ENCODE assay signal across 11 cellular contexts in genomic region chr10:62183857-62184805, GRCh38.
A peak's percentile ranks its signal among the peaks of the same experiment; 100 is the strongest.
DNase-seq lines count a peak whose midpoint lies in the region; ATAC-seq and TF ChIP-seq lines count a peak whose summit lies in the region.
"Had no signal": no experiment of that assay in that cellular context is flagged by ENCODE, and none has a peak within 500 bp of the region (broad histone marks: within the 10 kb centered on the region; RNA-seq: fewer than 3 reads in every experiment).

No MANE protein-coding gene starts in this region.

- no peaks in the 10 kb centered on the region for H3K79me2 ChIP-seq in PC-3 (ENCODE audit: low read length)

- ATAC-seq in PC-3 (peak; percentile 92), HG03095 (IDR thresholded peaks at IDR 0.05; ENCODE audit: unreplicated experiment) (no peak), GM19452 (IDR thresholded peaks at IDR 0.05; ENCODE audit: unreplicated experiment) (no peak)
- ATAC-seq: body of pancreas had no signal

- peak overlapping the region; percentile 16 for H3K27ac ChIP-seq in PC-3 (ENCODE audit: low read length)
- H3K27ac ChIP-seq: body of pancreas had no signal

- H3K27me3 ChIP-seq in PC-3 (ENCODE audit: low read length) = no peaks in the 10 kb centered on the region
- H3K27me3 ChIP-seq: body of pancreas had no signal

- H3K4me1 ChIP-seq in PC-3 (ENCODE audit: insufficient read depth, low read length) = peaks cover 20% of the 10 kb centered on the region

- H2AFZ ChIP-seq in PC-3 (ENCODE audit: low read length) = no peak overlapping the region

- no peak overlapping the region for H3K4me3 ChIP-seq in PC-3 (ENCODE audit: low read length)
- H3K4me3 ChIP-seq: body of pancreas had no signal

- peak; percentile 26 for DNase-seq in stimulated activated CD4-positive, alpha-beta T cell treated with anti-CD3 and anti-CD28 coated beads, Interleukin-2, amount 100 ng/mL, for 4 hours (ENCODE audit: low read depth)
- DNase-seq in stimulated activated CD4-positive, alpha-beta T cell treated with anti-CD3 and anti-CD28 coated beads, Interleukin-2, amount 100 ng/mL, for 24 hours = no peak
- peak; percentile 85 for DNase-seq in PC-3
- peak; percentile 36 for DNase-seq in amniotic epithelial cell (ENCODE audit: low read depth)
- no peak for DNase-seq in HUDEP-2 (lab: John Stamatoyannopoulos, UW; ENCODE audit: unreplicated experiment in 76 of 76)
- DNase-seq in COR-L47 (lab: John Stamatoyannopoulos, UW) = no peak
- DNase-seq: body of pancreas, NCI-H1092, NCI-H345 had no signal

- intact Hi-C loops in PC-3 (cut with micrococcal nuclease) = loop anchor here (1.0 to 5.0 kb wide), 4 partner anchors 32 to 107 kb away; no protein-coding TSS in a partner anchor

- TF ChIP-seq CTCF in PC-3 (conservative IDR thresholded peaks at IDR 0.05; ENCODE audit: low read depth, low read length) = no peak

- 0 out of 2 replicates have a peak, but pooled peaks cover 5% of the 10 kb centered on the region for H3K9me3 ChIP-seq in PC-3 (ENCODE audit: low read length)
- H3K9me3 ChIP-seq: body of pancreas had no signal

- POLR2A ChIA-PET in PC-3 (lab: Charles Lee; ENCODE audit: unreplicated experiment) = interaction anchor here (0.6 to 0.7 kb wide), 3 partner anchors 27 to 80 kb away, joined by 3 to 6 read pairs (median 5); no protein-coding TSS in a partner anchor

- peaks cover 10% of the 10 kb centered on the region; the same call in 1 of the 2 replicates for H3K36me3 ChIP-seq in PC-3 (ENCODE audit: low read depth, low read length)

- H4K20me1 ChIP-seq in PC-3 (ENCODE audit: low read length) = no peaks in the 10 kb centered on the region

- no peak overlapping the region for H3K9ac ChIP-seq in PC-3 (ENCODE audit: low read length)

- peaks cover 9% of the 10 kb centered on the region for H3F3A ChIP-seq in PC-3 (ENCODE audit: low read length, unreplicated experiment)

- H3K4me2 ChIP-seq in PC-3 (ENCODE audit: low read length) = 0 out of 2 replicates have a peak overlapping the region, but pooled peaks have one; percentile 0

- CTCF ChIA-PET in PC-3 (lab: Charles Lee) = interaction anchor here (1.0 kb wide), 1 partner anchor 107 kb away, joined by 4 read pairs; no protein-coding TSS in a partner anchor

- no peaks in the 10 kb centered on the region for H3K9me2 ChIP-seq in PC-3 (replicated peaks; ENCODE audit: low read length)

- BruUV-seq in PC-3 (replicated peaks; lab: Mats Ljungman, UMichigan) = no TSS peak

Comparison
In these comparisons a context has a peak if more than half of its experiments do, and no peak if none do; other contexts are left out.
1. DNase-seq: peak in stimulated activated CD4-positive, alpha-beta T cell treated with anti-CD3 and anti-CD28 coated beads, Interleukin-2, amount 100 ng/mL, for 4 hours (single experiment), PC-3 (single experiment) and amniotic epithelial cell (single experiment); none in stimulated activated CD4-positive, alpha-beta T cell treated with anti-CD3 and anti-CD28 coated beads, Interleukin-2, amount 100 ng/mL, for 24 hours (0 of 2), HUDEP-2 (0 of 76) and COR-L47 (single experiment).